2 cellular contexts compared by ENCODE assay signal in the genomic region with DNA sequence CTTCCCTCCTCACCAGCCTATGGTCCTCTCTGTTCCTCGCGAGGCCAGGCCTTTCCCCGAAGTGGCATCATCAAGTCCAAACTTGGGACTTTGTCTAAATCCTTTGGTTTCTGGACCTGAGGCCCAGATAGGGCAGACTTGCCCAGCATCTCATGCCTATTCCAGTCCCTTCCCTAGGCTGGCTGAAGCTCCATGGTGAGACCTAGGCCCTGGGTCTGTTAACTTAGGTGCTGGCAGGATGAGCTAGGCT.
TF ChIP-seq lines count a peak whose summit lies in the region.

No MANE protein-coding gene starts in this region.

TF ChIP-seq in liver, 16 proteins besides CTCF, POLR2A, EP300 and RAD21:
- TF ChIP-seq MAX (IDR thresholded peaks at IDR 0.05) (no peak), YY1 (IDR thresholded peaks at IDR 0.05) (no peak), FOXA2 (IDR thresholded peaks at IDR 0.05) (no peak), REST (IDR thresholded peaks at IDR 0.05) (no peak), EGR1 (IDR thresholded peaks at IDR 0.05; ENCODE audit: low read depth in 2 of 2) (no peak), TAF1 (conservative IDR thresholded peaks at IDR 0.05) (no peak), HNF4G (IDR thresholded peaks at IDR 0.05) (no peak), SP1 (IDR thresholded peaks at IDR 0.05) (no peak), ZBTB33 (IDR thresholded peaks at IDR 0.05) (no peak), FOXA1 (IDR thresholded peaks at IDR 0.05) (no peak), JUND (IDR thresholded peaks at IDR 0.05) (no peak), GABPA (IDR thresholded peaks at IDR 0.05 in 1 of 2, conservative IDR thresholded peaks at IDR 0.05 in 1 of 2) (no peak), NR2F2 (IDR thresholded peaks at IDR 0.05) (no peak), RXRA (IDR thresholded peaks at IDR 0.05) (no peak), HNF4A (conservative IDR thresholded peaks at IDR 0.05) (no peak)
- TF ChIP-seq, protein P1, sequence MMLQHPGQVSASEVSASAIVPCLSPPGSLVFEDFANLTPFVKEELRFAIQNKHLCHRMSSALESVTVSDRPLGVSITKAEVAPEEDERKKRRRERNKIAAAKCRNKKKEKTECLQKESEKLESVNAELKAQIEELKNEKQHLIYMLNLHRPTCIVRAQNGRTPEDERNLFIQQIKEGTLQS (IDR thresholded peaks at IDR 0.05): no peak

TF ChIP-seq in HepG2, 621 proteins besides CTCF, POLR2A, EP300 and RAD21:
- TF ChIP-seq ZNF530 (CRISPR knock-in tag; IDR thresholded peaks at IDR 0.05; ENCODE audit: low read depth) (no peak), RBAK (CRISPR knock-in tag; IDR thresholded peaks at IDR 0.05) (no peak), ZIK1 (CRISPR knock-in tag; IDR thresholded peaks at IDR 0.05; ENCODE audit: borderline replicate concordance, low read depth) (no peak), NFRKB (IDR thresholded peaks at IDR 0.05) (no peak), ZNF782 (CRISPR knock-in tag; IDR thresholded peaks at IDR 0.05; ENCODE audit: borderline replicate concordance) (no peak)
